Comparison of ENCODE assay signal across 23 cellular contexts in the genomic region with DNA sequence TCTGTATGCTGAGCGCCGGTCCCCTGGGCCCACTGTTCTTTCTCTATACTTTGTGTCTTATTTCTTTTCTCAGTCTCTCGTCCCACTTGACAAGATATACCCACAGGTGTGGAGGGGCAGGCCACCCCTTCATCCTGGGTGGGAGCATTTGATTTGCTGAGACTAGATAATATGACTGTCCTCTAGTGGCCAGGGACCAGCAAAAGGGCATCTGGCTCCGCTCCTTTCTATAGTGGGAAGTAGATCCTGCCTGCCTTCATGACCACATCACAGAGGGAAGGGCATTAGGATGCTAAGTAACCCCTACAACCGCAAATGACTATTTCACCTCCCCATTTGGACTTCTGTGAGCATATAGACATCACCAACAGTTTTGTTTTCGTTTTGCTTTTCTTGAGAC. TPM values are rescaled to one million over a fixed set of nuclear protein-coding genes. Genes with fewer than 3 reads are reported as not detected.
A peak's percentile ranks its signal among the peaks of the same experiment; 100 is the strongest.
DNase-seq lines count a peak whose midpoint lies in the region; ATAC-seq and TF ChIP-seq lines count a peak whose summit lies in the region.
"Had no signal": no experiment of that assay in that cellular context is flagged by ENCODE, and none has a peak within 500 bp of the region (broad histone marks: within the 10 kb centered on the region; RNA-seq: fewer than 3 reads in every experiment).

No MANE protein-coding gene starts in this region.

- no peak for ATAC-seq in stimulated activated naive CD8-positive, alpha-beta T cell treated with anti-CD3 and anti-CD28 coated beads, Interleukin-15, Interleukin-2, amounts not matched to agents 100 U/mL and 50 U/mL, for 24 hours
- no peak for ATAC-seq in HG02763 (IDR thresholded peaks at IDR 0.05; ENCODE audit: unreplicated experiment)
- ATAC-seq: CD8-positive, alpha-beta T cell; K562; PC-3 had no signal

- no peaks in the 10 kb centered on the region for H3K36me3 ChIP-seq in BE2C
- H3K36me3 ChIP-seq: SJSA1 had no signal

- peaks cover 10% of the 10 kb centered on the region for H3K4me1 ChIP-seq in BE2C
- H3K4me1 ChIP-seq: Caco-2 had no signal

- DNase-seq in BE2C, result no peak
- peak; percentile 55 for DNase-seq in D341Med (ENCODE audit: low spot score)
- DNase-seq in NCI-H446 treated with DMSO at 0.1 percent for 48 hours (lab: John Stamatoyannopoulos, UW), result peak; percentile 15
- peak; percentile 12 for DNase-seq in islet precursor cell
- DNase-seq in SW480 (ENCODE audit: low spot score), result no peak
- no peak for DNase-seq in stimulated activated naive CD8-positive, alpha-beta T cell treated with anti-CD3 and anti-CD28 coated beads, Interleukin-15, Interleukin-2, amounts not matched to agents 100 U/mL and 50 U/mL, for 24 hours
- DNase-seq: Caco-2; CD8-positive, alpha-beta T cell; DMS79 treated with DMSO at 0.1 percent for 48 hours; GF-D8; Kasumi-1; MV-4-11; NCI-H1105 treated with DMSO at 0.1 percent for 48 hours; NCI-H146; NCI-H1930; NCI-H2107; NCI-H526; NCI-H82; NK-92 treated with Interleukin-12 subunit alpha and Interleukin-12 subunit beta, amount 100 ng/mL, for 24 hours; PC-3 had no signal

- H3K9me3 ChIP-seq in BE2C, result no peaks in the 10 kb centered on the region
- H3K9me3 ChIP-seq: Caco-2, SJSA1 had no signal

- no peak overlapping the region for H3K4me3 ChIP-seq in BE2C (ENCODE audit: low read depth, low read length)
- H3K4me3 ChIP-seq: K562, SJSA1 had no signal

- no peaks in the 10 kb centered on the region for H3K27me3 ChIP-seq in BE2C

- 0 out of 2 replicates have a peak, but pooled peaks have one; percentile 1 for TF ChIP-seq CTCF in BE2C (IDR thresholded peaks at IDR 0.05; ENCODE audit: low read depth, low read length)

RNA-seq across cellular contexts. Expression of a gene that starts 25.4 kb away (rescaled TPM):
- 330 TPM for polyA plus RNA-seq in BE2C (2012; ENCODE audit: insufficient read depth, insufficient read length, low read depth)

Comparison
In these comparisons a context has a peak if more than half of its experiments do, and no peak if none do; other contexts are left out.
1. DNase-seq: peak in D341Med (single experiment), NCI-H446 treated with DMSO at 0.1 percent for 48 hours (single experiment) and islet precursor cell (single experiment); none in BE2C (single experiment), SW480 (single experiment) and stimulated activated naive CD8-positive, alpha-beta T cell treated with anti-CD3 and anti-CD28 coated beads, Interleukin-15, Interleukin-2, amounts not matched to agents 100 U/mL and 50 U/mL, for 24 hours (single experiment).